ENCODE assay signal across 30 cellular contexts in the genomic region with DNA sequence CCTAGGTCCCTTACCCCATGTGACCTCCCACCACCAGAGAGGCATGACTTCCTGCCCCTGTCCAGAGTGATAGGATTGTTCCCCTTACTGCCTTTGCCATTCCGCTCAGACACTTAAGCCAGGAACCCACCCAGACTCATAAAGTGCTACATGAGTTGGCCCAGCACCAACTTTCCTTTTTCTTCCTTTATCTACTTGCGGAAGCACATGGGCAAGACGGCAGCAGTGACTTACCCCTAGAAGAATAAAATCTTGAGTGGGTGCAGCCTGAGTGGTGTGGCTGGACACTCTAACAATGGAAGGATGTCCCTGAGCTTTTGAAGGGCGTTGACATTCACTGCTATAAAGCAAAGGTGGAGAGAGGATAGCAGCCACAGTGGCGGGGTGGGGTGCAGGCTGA.
"Had no signal": no experiment of that assay in that cellular context is flagged by ENCODE, and none has a peak within 500 bp of the region (broad histone marks: within the 10 kb centered on the region; RNA-seq: fewer than 3 reads in every experiment).

No MANE protein-coding gene starts in this region.

- H3K9me3 Mint-ChIP-seq: activated B cell treated with CpG ODN at 0.5 μM for 24 hours; activated T-cell treated with anti-CD3 and anti-CD28 coated beads, Interleukin-2, amount 50 U/mL, for 4 hours; activated T-helper 17 cell treated with anti-CD3 and anti-CD28 coated beads, Interleukin-2, amount 50 U/mL, for 72 hours; central memory CD8-positive, alpha-beta T cell; T-cell; T-helper 1 cell treated with Interleukin-12 subunit alpha and Interleukin-12 subunit beta and Interleukin-4 antibody, amounts not matched to agents 30 μg/mL and 1 μg/mL, for 36 hours had no signal

- H3K27ac Mint-ChIP-seq: activated B cell treated with CpG ODN at 0.5 μM for 24 hours; activated CD8-positive, alpha-beta T cell treated with anti-CD3 and anti-CD28 coated beads for 36 hours; activated naive CD8-positive, alpha-beta T cell; activated T-helper 17 cell treated with anti-CD3 and anti-CD28 coated beads, Interleukin-2, amount 50 U/mL, for 72 hours; T-helper 1 cell treated with Interleukin-12 subunit alpha and Interleukin-12 subunit beta and Interleukin-4 antibody, amounts not matched to agents 30 μg/mL and 1 μg/mL, for 36 hours had no signal

- H3K27me3 Mint-ChIP-seq: activated CD8-positive, alpha-beta T cell treated with anti-CD3 and anti-CD28 coated beads for 36 hours; activated naive CD8-positive, alpha-beta T cell had no signal

- H3K4me3 Mint-ChIP-seq: activated B cell treated with CpG ODN at 0.5 μM for 24 hours; activated CD8-positive, alpha-beta T cell treated with anti-CD3 and anti-CD28 coated beads for 36 hours; activated naive CD8-positive, alpha-beta T cell; activated T-cell treated with anti-CD3 and anti-CD28 coated beads, Interleukin-2, amount 50 U/mL, for 4 hours; activated T-helper 17 cell treated with anti-CD3 and anti-CD28 coated beads, Interleukin-2, amount 50 U/mL, for 72 hours; central memory CD8-positive, alpha-beta T cell; T-cell; T-helper 1 cell treated with Interleukin-12 subunit alpha and Interleukin-12 subunit beta and Interleukin-4 antibody, amounts not matched to agents 30 μg/mL and 1 μg/mL, for 36 hours had no signal

- H3K36me3 ChIP-seq: brain microvascular endothelial cell, WERI-Rb-1 had no signal

- H3K4me1 Mint-ChIP-seq: activated B cell treated with CpG ODN at 0.5 μM for 24 hours; activated T-helper 17 cell treated with anti-CD3 and anti-CD28 coated beads, Interleukin-2, amount 50 U/mL, for 72 hours; central memory CD8-positive, alpha-beta T cell; T-cell had no signal

- H3K36me3 Mint-ChIP-seq: T-cell had no signal

- DNase-seq: activated B cell treated with CpG ODN at 0.5 μM for 24 hours; activated CD4-positive, alpha-beta T cell treated with anti-CD3 and anti-CD28 coated beads for 48 hours; activated CD4-positive, alpha-beta T cell treated with anti-CD3 and anti-CD28 coated beads, Interleukin-2, amount 50 U/mL, for 1 hour; activated CD4-positive, alpha-beta T cell treated with anti-CD3 and anti-CD28 coated beads, Interleukin-2, amount 50 U/mL, for 48 hours; activated CD8-positive, alpha-beta memory T cell treated with anti-CD3 and anti-CD28 coated beads for 24 hours; activated CD8-positive, alpha-beta T cell treated with anti-CD3 and anti-CD28 coated beads for 36 hours; activated effector memory CD4-positive, alpha-beta T cell treated with Interleukin-2 at 50 U/mL for 16 hours; activated gamma-delta T cell treated with Interleukin-2 at 50 U/mL for 16 hours; activated naive CD4-positive, alpha-beta T cell treated with anti-CD3 and anti-CD28 coated beads, Interleukin-2, amount 50 U/mL, for 16 hours; activated naive CD4-positive, alpha-beta T cell treated with Interleukin-2 at 50 U/mL for 16 hours; activated T-cell treated with anti-CD3 and anti-CD28 coated beads, Interleukin-2, amount 50 U/mL, for 4 hours; amniotic stem cell; anterior cingulate cortex; brain microvascular endothelial cell; effector CD8-positive, alpha-beta T cell; foreskin fibroblast; head of caudate nucleus; T-cell; T-helper 9 cell; WERI-Rb-1 had no signal

- ATAC-seq: activated CD4-positive, CD25-positive, alpha-beta regulatory T cell treated with anti-CD3 and anti-CD28 coated beads, Interleukin-2, amount 50 U/mL, for 24 hours; activated CD8-positive, alpha-beta T cell treated with anti-CD3 and anti-CD28 coated beads for 36 hours; activated T-cell treated with anti-CD3 and anti-CD28 coated beads, Interleukin-2, amount 50 U/mL, for 4 hours; activated T-helper 17 cell treated with anti-CD3 and anti-CD28 coated beads, Interleukin-2, amount 50 U/mL, for 72 hours; esophagus mucosa; T-cell had no signal

- FAIRE-seq: astrocyte, bronchial epithelial cell, endometrium, frontal cortex had no signal

- H3K27me3 ChIP-seq: brain microvascular endothelial cell had no signal

- H3K27ac ChIP-seq: brain microvascular endothelial cell, WERI-Rb-1 had no signal
